ENCODE assay signal across 15 cellular contexts in the genomic region with DNA sequence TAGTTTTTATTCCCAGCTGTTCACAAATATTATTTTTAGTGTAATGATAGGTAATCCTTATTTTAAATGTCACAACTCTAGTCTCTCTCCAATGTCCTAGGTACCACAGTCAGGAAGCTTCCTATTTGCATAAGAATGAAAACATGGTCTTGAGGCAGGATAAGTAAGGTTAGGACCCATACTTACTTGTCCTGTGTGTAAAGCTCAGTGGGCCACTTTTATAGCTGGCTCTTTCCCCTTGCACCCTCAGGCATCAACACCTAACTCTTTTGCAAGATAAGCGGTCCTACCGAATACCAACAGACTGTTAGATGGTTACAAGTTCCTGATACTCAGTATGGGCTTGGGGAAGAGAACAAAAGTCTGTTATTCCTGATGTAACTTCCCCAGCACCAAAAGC.
"Had no signal": no experiment of that assay in that cellular context is flagged by ENCODE, and none has a peak within 500 bp of the region (broad histone marks: within the 10 kb centered on the region; RNA-seq: fewer than 3 reads in every experiment).

No MANE protein-coding gene starts in this region.

- ATAC-seq: K562, Right ventricle myocardium inferior, SK-N-SH treated with all-trans-retinoic acid at 6 μM for 48 hours had no signal

- H3K4me2 ChIP-seq: KMS-11, PC-9 had no signal

- H3K9me3 ChIP-seq: SJCRH30 had no signal

- H3K4me1 Mint-ChIP-seq: IgD-negative memory B cell had no signal

- DNase-seq: Kasumi-1, MM.1S, NCI-H187, NCI-H226, NCI-H446, OCI-M1, PC-9, Peyer's patch, SJCRH30 had no signal

- H3K36me3 ChIP-seq: Peyer's patch, SJCRH30 had no signal

- H3K27me3 Mint-ChIP-seq: IgD-negative memory B cell had no signal

- H3K27ac ChIP-seq: HL-60, KMS-11, PC-9, Peyer's patch, SJCRH30 had no signal

- H3K4me1 ChIP-seq: Peyer's patch, SJCRH30 had no signal

- H3K4me3 ChIP-seq: K562, PC-9, Peyer's patch, SJCRH30 had no signal

- H3K36me3 Mint-ChIP-seq: IgD-negative memory B cell had no signal

- H3K4me3 Mint-ChIP-seq: IgD-negative memory B cell had no signal

- H3K9ac ChIP-seq: KMS-11 had no signal

- H3K27ac Mint-ChIP-seq: IgD-negative memory B cell had no signal

- H3K27me3 ChIP-seq: Peyer's patch, SJCRH30 had no signal

- H2AFZ ChIP-seq: PC-9 had no signal
